ENCODE assay signal across 18 cellular contexts in the genomic region with DNA sequence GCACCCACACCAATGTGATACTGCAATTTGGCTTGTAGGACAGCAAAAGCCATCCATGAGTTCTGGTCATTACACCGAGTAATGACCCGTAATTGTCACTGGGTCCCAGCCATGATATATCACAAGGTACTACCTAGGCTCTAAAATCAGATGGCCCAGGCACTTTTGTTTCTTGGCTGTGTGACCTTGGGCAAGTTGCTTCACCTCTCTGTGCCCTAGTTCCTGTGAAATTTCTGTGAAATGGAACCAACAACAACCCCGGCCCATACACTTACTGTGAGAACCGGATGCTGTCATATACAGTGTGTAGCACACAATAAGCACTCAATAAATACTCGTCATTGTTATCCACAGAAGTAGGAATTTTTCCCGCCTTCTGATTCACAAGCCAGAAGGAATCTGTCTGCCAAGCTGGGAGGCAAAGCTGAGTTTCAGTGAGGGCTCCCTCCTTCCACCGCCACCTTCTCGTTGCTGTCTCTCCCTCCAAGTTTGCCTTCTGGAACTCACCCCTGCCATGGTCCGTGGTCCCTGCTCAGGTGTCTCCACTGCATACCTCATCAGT. TPM values are rescaled to one million over a fixed set of nuclear protein-coding genes. Genes with fewer than 3 reads are reported as not detected.
DNase-seq lines count a peak whose midpoint lies in the region; TF ChIP-seq lines count a peak whose summit lies in the region.
"Had no signal": no experiment of that assay in that cellular context is flagged by ENCODE, and none has a peak within 500 bp of the region (broad histone marks: within the 10 kb centered on the region; RNA-seq: fewer than 3 reads in every experiment).

No MANE protein-coding gene starts in this region.

- in situ Hi-C loops in SK-MEL-5 (cut with HindIII; ENCODE audit: low pct_unique_long_range_greater_than_20kb, low sequenced_read_pairs) = no loop called here

- no peak overlapping the region for H3K9ac ChIP-seq in endodermal cell (ENCODE audit: extremely low read depth, low read length, poor library complexity, severe bottlenecking)

- H3K9me3 Mint-ChIP-seq in HFFc6 (peaks cover 3% of the 10 kb centered on the region; the same call in 1 of the 2 replicates), endodermal cell (no peaks in the 10 kb centered on the region), mesothelial cell of epicardium (no peaks in the 10 kb centered on the region)
- H3K9me3 Mint-ChIP-seq: CD4-positive, alpha-beta memory T cell had no signal

- no peak overlapping the region for H3K4me3 Mint-ChIP-seq in HFFc6
- no peak overlapping the region for H3K4me3 Mint-ChIP-seq in endodermal cell
- H3K4me3 Mint-ChIP-seq in mesothelial cell of epicardium = no peak overlapping the region
- H3K4me3 Mint-ChIP-seq: CD4-positive, alpha-beta memory T cell; GM23338 had no signal

- H3K27ac ChIP-seq in endodermal cell (ENCODE audit: low read depth, low read length) (no peak overlapping the region), spleen (no peak overlapping the region)
- H3K27ac ChIP-seq: SK-N-MC had no signal

- TF ChIP-seq POLR2A in spleen (IDR thresholded peaks at IDR 0.05) = no peak

- H3K4me1 Mint-ChIP-seq in HFFc6 (ENCODE audit: low read depth) (peaks cover 45% of the 10 kb centered on the region), endodermal cell (no peaks in the 10 kb centered on the region), mesothelial cell of epicardium (peaks cover 28% of the 10 kb centered on the region)

- no peaks in the 10 kb centered on the region for H3K4me1 ChIP-seq in endodermal cell (ENCODE audit: control insufficient read depth, insufficient read depth, low read length)
- H3K4me1 ChIP-seq in spleen = peaks cover 0 to 6% (median 0%) of the 10 kb centered on the region in 6 donors

- H3K36me3 Mint-ChIP-seq in HFFc6 (ENCODE audit: low read depth) (no peaks in the 10 kb centered on the region), endodermal cell (ENCODE audit: low read depth) (no peaks in the 10 kb centered on the region), mesothelial cell of epicardium (no peaks in the 10 kb centered on the region)
- H3K36me3 Mint-ChIP-seq: CD4-positive, alpha-beta memory T cell had no signal

- no peak for DNase-seq in HFFc6
- peak; percentile 27 for DNase-seq in SK-MEL-5 (ENCODE audit: low read depth, low spot score)
- DNase-seq in endodermal cell = peak; percentile 35
- peak; percentile 13 for DNase-seq in spleen
- DNase-seq in activated CD4-positive, alpha-beta T cell treated with anti-CD3 and anti-CD28 coated beads for 48 hours = no peak
- DNase-seq in mesothelial cell of epicardium (ENCODE audit: low spot score in 2 of 2, unreplicated experiment in 2 of 2) = no peak
- DNase-seq in NCI-H524 (lab: John Stamatoyannopoulos, UW) = no peak
- DNase-seq: BE2C; Calu3; CD4-positive, alpha-beta memory T cell; DMS53; Kasumi-1; NCI-H1105 treated with DMSO at 0.1 percent for 48 hours; NCI-H1694 treated with DMSO at 0.1 percent for 48 hours; NCI-H345; NCI-H69 had no signal

- no peak for TF ChIP-seq CTCF in HFFc6 (IDR thresholded peaks at IDR 0.05)
- no peak for TF ChIP-seq CTCF in endodermal cell (conservative IDR thresholded peaks at IDR 0.05)
- TF ChIP-seq CTCF in spleen (IDR thresholded peaks at IDR 0.05 in 8 of 11, conservative IDR thresholded peaks at IDR 0.05 in 3 of 11) = no peak
- no peak for TF ChIP-seq CTCF in mesothelial cell of epicardium (IDR thresholded peaks at IDR 0.05; ENCODE audit: unreplicated experiment)

- intact Hi-C loops in spleen (cut with DNase I; ENCODE audit: low total_unique reads) = no loop called here

- no peaks in the 10 kb centered on the region for H3K36me3 ChIP-seq in endodermal cell (ENCODE audit: control insufficient read depth, insufficient read depth, low read length)
- H3K36me3 ChIP-seq in spleen = no peaks in the 10 kb centered on the region
- H3K36me3 ChIP-seq: BE2C had no signal

- no peaks in the 10 kb centered on the region for H3K27me3 Mint-ChIP-seq in HFFc6 (ENCODE audit: insufficient read depth)
- H3K27me3 Mint-ChIP-seq in endodermal cell (ENCODE audit: insufficient read depth) = peaks cover 6% of the 10 kb centered on the region
- H3K27me3 Mint-ChIP-seq in mesothelial cell of epicardium (ENCODE audit: low read depth) = no peaks in the 10 kb centered on the region

- H3K27ac Mint-ChIP-seq in HFFc6 (peak overlapping the region; percentile 11; the same call in 1 of the 2 replicates), endodermal cell (no peak overlapping the region), mesothelial cell of epicardium (no peak overlapping the region)
- H3K27ac Mint-ChIP-seq: CD4-positive, alpha-beta memory T cell; GM23338 had no signal

- H3K27me3 ChIP-seq in endodermal cell (ENCODE audit: control insufficient read depth, insufficient read depth, low read length, poor library complexity, severe bottlenecking) = peaks cover 15% of the 10 kb centered on the region
- no peaks in the 10 kb centered on the region for H3K27me3 ChIP-seq in spleen (replicated peaks in 1 of 7)
- H3K27me3 ChIP-seq: BE2C had no signal

- H3K9me3 ChIP-seq in endodermal cell (ENCODE audit: control insufficient read depth, low read length) (no peaks in the 10 kb centered on the region), spleen (no peaks in the 10 kb centered on the region)
- H3K9me3 ChIP-seq: BE2C had no signal

- no peak overlapping the region for H3K4me3 ChIP-seq in endodermal cell (ENCODE audit: low read length)
- H3K4me3 ChIP-seq in spleen = no peak overlapping the region
- H3K4me3 ChIP-seq: GM23338, SK-N-MC had no signal

- WGBS in endodermal cell (ENCODE audit: insufficient coverage in 1 of 2, insufficient read length in 1 of 2), 2 experiments = 86 to 90% methylated on average over 7 to 9 of the region's 9 CpGs
- 89 to 96% (median 94%) methylated on average over 9 of the region's 9 CpGs for WGBS in spleen, 5 donors

RNA-seq across cellular contexts. Expression of a gene that starts 6.4 kb away (rescaled TPM):
- 10 to 100 TPM; 38.6 to 53.6 (median 47.9) TPM for total RNA-seq in HFFc6 (2021; fragmentation: NEBNext Ultra II Directional; extraction: Animal tissue kit (Norgen Biotek cat#: 25700))
- 70.3 and 75.0 TPM in 2 replicates for total RNA-seq in SK-MEL-5 (2014; rRNA removed; shearing (Covaris generic))
- polyA plus RNA-seq in SK-MEL-5 (2015; cell fraction: cytosol; rRNA removed) = 136 and 172 TPM in 2 replicates
- 255 and 306 TPM in 2 replicates for polyA plus RNA-seq in SK-MEL-5 (2015; cell fraction: nucleus; rRNA removed)
- total RNA-seq in endodermal cell = 10 to 100 TPM; 10.6 to 10.8 TPM
- polyA plus RNA-seq in endodermal cell (2013, experiment 1 of 2) = 17.0 TPM
- 16.5 TPM for polyA plus RNA-seq in endodermal cell (2013, experiment 2 of 2)
- 10 to 100 TPM in 6 of 7 donors, 1 to 10 TPM in 1; 9.6 to 28.1 (median 21.0) TPM for total RNA-seq in spleen
- polyA plus RNA-seq in spleen = 1 to 10 TPM; 2.5 to 4.8 (median 3.5) TPM
- 28.3 to 29.9 TPM (median 29.2 TPM) in 3 replicates for total RNA-seq in mesothelial cell of epicardium

Comparison
In these comparisons a context has a peak if more than half of its experiments do, and no peak if none do; other contexts are left out.
1. DNase-seq: peak in SK-MEL-5 (single experiment), endodermal cell (single experiment) and spleen (single experiment); none in HFFc6 (single experiment), activated CD4-positive, alpha-beta T cell treated with anti-CD3 and anti-CD28 coated beads for 48 hours (single experiment), mesothelial cell of epicardium (0 of 2) and NCI-H524 (0 of 2).